In genomic region chr20:50093240-50093639, GRCh38 we compare ENCODE assay signal across 16 cellular contexts. TPM values are rescaled to one million over a fixed set of nuclear protein-coding genes. Genes with fewer than 3 reads are reported as not detected.
DNase-seq lines count a peak whose midpoint lies in the region; ATAC-seq and TF ChIP-seq lines count a peak whose summit lies in the region.
"Had no signal": no experiment of that assay in that cellular context is flagged by ENCODE, and none has a peak within 500 bp of the region (broad histone marks: within the 10 kb centered on the region; RNA-seq: fewer than 3 reads in every experiment).

No MANE protein-coding gene starts in this region.

- DNase-seq in activated T-cell treated with anti-CD3 and anti-CD28 coated beads, Interleukin-2, amount 50 U/mL, for 24 hours: no peak
- no peak for DNase-seq in activated T-cell treated with anti-CD3 and anti-CD28 coated beads, Interleukin-2, amount 50 U/mL, for 48 hours
- DNase-seq in HFFc6: no peak
- peak; percentile 51 for DNase-seq in epithelial cell of esophagus (ENCODE audit: low read depth)
- no peak for DNase-seq in smooth muscle cell (lab: John Stamatoyannopoulos, UW; ENCODE audit: unreplicated experiment)
- DNase-seq in effector memory CD4-positive, alpha-beta T cell: no peak
- no peak for DNase-seq in GM10248 (ENCODE audit: extremely low spot score)
- DNase-seq: 8988T, EL, H9, NCI-H1417, NCI-H2029 treated with DMSO at 0.1 percent for 48 hours, NCI-H510A treated with DMSO at 0.1 percent for 48 hours, SHP77 treated with DMSO at 0.1 percent for 48 hours had no signal

- no peaks in the 10 kb centered on the region for H3K9me3 ChIP-seq in smooth muscle cell (replicated peaks; ENCODE audit: low read depth)
- H3K9me3 ChIP-seq in effector memory CD4-positive, alpha-beta T cell (ENCODE audit: control insufficient read depth, low read length): no peaks in the 10 kb centered on the region
- H3K9me3 ChIP-seq: BLaER1 had no signal

- peaks cover 86% of the 10 kb centered on the region for H3K36me3 Mint-ChIP-seq in activated T-cell treated with anti-CD3 and anti-CD28 coated beads, Interleukin-2, amount 50 U/mL, for 24 hours (ENCODE audit: low read depth)
- peaks cover 34% of the 10 kb centered on the region for H3K36me3 Mint-ChIP-seq in HFFc6 (ENCODE audit: low read depth)

- H3K79me2 ChIP-seq in smooth muscle cell (ENCODE audit: low read depth): peaks cover 92% of the 10 kb centered on the region

- CTCF ChIA-PET in GM10248 (lab: Yijun Ruan, JAX): interaction anchor here (1.0 to 9.3 kb wide), 9 partner anchors 8 to 114 kb away, joined by 3 to 85 read pairs (median 5); partner anchors contain the start of gene UBE2V1

- peaks cover 97% of the 10 kb centered on the region for H4K20me1 ChIP-seq in smooth muscle cell (ENCODE audit: low read depth)

- H3K27me3 Mint-ChIP-seq in activated T-cell treated with anti-CD3 and anti-CD28 coated beads, Interleukin-2, amount 50 U/mL, for 24 hours: no peaks in the 10 kb centered on the region
- peaks cover 2% of the 10 kb centered on the region; the same call in 1 of the 2 replicates for H3K27me3 Mint-ChIP-seq in HFFc6 (ENCODE audit: insufficient read depth)

- H3K9ac ChIP-seq in smooth muscle cell (ENCODE audit: low read depth): no peak overlapping the region
- H3K9ac ChIP-seq: BLaER1 had no signal

- H3K9me3 Mint-ChIP-seq in activated T-cell treated with anti-CD3 and anti-CD28 coated beads, Interleukin-2, amount 50 U/mL, for 24 hours: no peaks in the 10 kb centered on the region
- H3K9me3 Mint-ChIP-seq in HFFc6: no peaks in the 10 kb centered on the region
- H3K9me3 Mint-ChIP-seq: H9 had no signal

- H3K4me3 ChIP-seq in epithelial cell of esophagus (ENCODE audit: low read length): no peak overlapping the region
- H3K4me3 ChIP-seq in smooth muscle cell: no peak overlapping the region
- no peak overlapping the region for H3K4me3 ChIP-seq in effector memory CD4-positive, alpha-beta T cell (ENCODE audit: insufficient read depth, low read depth, low read length, poor library complexity, severe bottlenecking)
- H3K4me3 ChIP-seq: BLaER1 had no signal

- H3K4me3 Mint-ChIP-seq in activated T-cell treated with anti-CD3 and anti-CD28 coated beads, Interleukin-2, amount 50 U/mL, for 24 hours: no peak overlapping the region
- H3K4me3 Mint-ChIP-seq in HFFc6: peak overlapping the region; percentile 24; the same call in 1 of the 2 replicates
- H3K4me3 Mint-ChIP-seq: H9 had no signal

- H3K27me3 ChIP-seq in smooth muscle cell (ENCODE audit: low read depth): no peaks in the 10 kb centered on the region
- no peaks in the 10 kb centered on the region for H3K27me3 ChIP-seq in effector memory CD4-positive, alpha-beta T cell (replicated peaks; ENCODE audit: control insufficient read depth, insufficient read depth, low read length, poor library complexity, severe bottlenecking)
- H3K27me3 ChIP-seq: BLaER1 had no signal

- no peaks in the 10 kb centered on the region for H3K4me1 ChIP-seq in smooth muscle cell (ENCODE audit: low read depth)
- H3K4me1 ChIP-seq in effector memory CD4-positive, alpha-beta T cell (ENCODE audit: control insufficient read depth, insufficient read depth, low read length, poor library complexity, severe bottlenecking): no peaks in the 10 kb centered on the region
- H3K4me1 ChIP-seq: BLaER1 had no signal

- H3F3A ChIP-seq in smooth muscle cell (ENCODE audit: low read depth): peaks cover 4% of the 10 kb centered on the region

- peak overlapping the region; percentile 59 for H3K27ac ChIP-seq in smooth muscle cell (ENCODE audit: low read depth)
- no peak overlapping the region for H3K27ac ChIP-seq in effector memory CD4-positive, alpha-beta T cell (ENCODE audit: insufficient read depth, low read length, poor library complexity, severe bottlenecking)
- H3K27ac ChIP-seq: BLaER1 had no signal

- H2AFZ ChIP-seq in smooth muscle cell (ENCODE audit: low read depth): no peak overlapping the region

- peak overlapping the region; percentile 56 for H3K27ac Mint-ChIP-seq in activated T-cell treated with anti-CD3 and anti-CD28 coated beads, Interleukin-2, amount 50 U/mL, for 24 hours
- peak overlapping the region; percentile 33 for H3K27ac Mint-ChIP-seq in HFFc6

- no peak overlapping the region for H3K4me2 ChIP-seq in smooth muscle cell
- H3K4me2 ChIP-seq: BLaER1 had no signal

- no peak for ATAC-seq in GM21717 (IDR thresholded peaks at IDR 0.05; ENCODE audit: unreplicated experiment)

- TF ChIP-seq CTCF in HFFc6 (IDR thresholded peaks at IDR 0.05): no peak
- TF ChIP-seq CTCF in epithelial cell of esophagus (IDR thresholded peaks at IDR 0.05; ENCODE audit: insufficient read depth, low read depth, low read length, missing control alignments): no peak
- no peak for TF ChIP-seq CTCF in smooth muscle cell (IDR thresholded peaks at IDR 0.05; ENCODE audit: borderline replicate concordance, insufficient read depth, poor library complexity, severe bottlenecking)
- no peak for TF ChIP-seq CTCF in GM10248 (IDR thresholded peaks at IDR 0.05; ENCODE audit: control extremely low read depth, extremely low read depth, low read depth, missing control alignments)

- WGBS in smooth muscle cell (ENCODE audit: low lambda C conversion rate): 84% methylated on average over 2 of the region's 2 CpGs

- H3K4me1 Mint-ChIP-seq in activated T-cell treated with anti-CD3 and anti-CD28 coated beads, Interleukin-2, amount 50 U/mL, for 24 hours (ENCODE audit: low read depth): peaks cover 49% of the 10 kb centered on the region
- peaks cover 48% of the 10 kb centered on the region for H3K4me1 Mint-ChIP-seq in HFFc6 (ENCODE audit: low read depth)

- peaks cover 4% of the 10 kb centered on the region for H3K36me3 ChIP-seq in smooth muscle cell (ENCODE audit: low read depth)
- H3K36me3 ChIP-seq in effector memory CD4-positive, alpha-beta T cell (ENCODE audit: control insufficient read depth, insufficient read depth, low read length): peaks cover 34% of the 10 kb centered on the region

- POLR2A ChIA-PET in GM10248 (lab: Yijun Ruan, JAX): no interaction called here

RNA-seq across cellular contexts. Expression of gene UBE2V1, which starts 19.7 kb away (rescaled TPM):
- 100 to 1,000 TPM; 192 to 242 (median 210) TPM for total RNA-seq in HFFc6 (2021; fragmentation: NEBNext Ultra II Directional; extraction: Animal tissue kit (Norgen Biotek cat#: 25700))
- total RNA-seq in smooth muscle cell: 94.1 and 94.8 TPM in 2 replicates
- polyA plus RNA-seq in smooth muscle cell: 128 and 141 TPM in 2 replicates
